ENCODE assay signal across 30 cellular contexts in the genomic region with DNA sequence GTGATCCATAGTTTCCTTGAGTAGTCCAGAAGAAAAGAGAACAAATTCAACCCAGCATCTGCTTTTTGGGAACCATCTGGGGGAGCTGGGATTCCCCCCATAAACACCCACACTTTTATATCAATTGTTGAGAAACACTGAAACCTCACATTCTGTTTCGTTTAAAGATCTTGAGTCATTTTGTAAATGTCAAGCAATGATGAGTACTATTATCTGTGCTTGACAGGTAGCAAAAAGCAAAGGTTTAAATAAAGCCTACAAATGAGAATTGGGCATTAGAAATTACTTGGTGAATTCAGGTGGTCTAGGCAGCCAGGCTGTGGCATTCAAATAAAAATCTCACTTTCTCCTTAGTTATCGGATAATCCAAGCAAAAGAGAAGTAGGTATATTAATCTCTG.
"Had no signal": no experiment of that assay in that cellular context is flagged by ENCODE, and none has a peak within 500 bp of the region (broad histone marks: within the 10 kb centered on the region; RNA-seq: fewer than 3 reads in every experiment).

No MANE protein-coding gene starts in this region.

- H3K4me3 Mint-ChIP-seq: activated B cell treated with CpG ODN at 0.5 μM for 24 hours; activated CD4-positive, alpha-beta memory T cell treated with anti-CD3 and anti-CD28 coated beads for 36 hours; activated CD4-positive, alpha-beta T cell treated with anti-CD3 and anti-CD28 coated beads, Interleukin-2, amount 10 ng/mL, durations not matched to agents 24 days and 14 days; activated naive CD4-positive, alpha-beta T cell treated with anti-CD3 and anti-CD28 coated beads for 36 hours; activated naive CD4-positive, alpha-beta T cell treated with anti-CD3 and anti-CD28 coated beads, Interleukin-2, amount 50 U/mL, for 24 hours; activated naive CD8-positive, alpha-beta T cell treated with anti-CD3 and anti-CD28 coated beads, Interleukin-2, amount 10 ng/mL, durations not matched to agents 7 days and 5 days; activated T-cell treated with anti-CD3 and anti-CD28 coated beads, Interleukin-2, amount 50 U/mL, for 4 hours; effector memory CD8-positive, alpha-beta T cell; T-helper 17 cell; T-helper 2 cell treated with Interferon-gamma antibody and Interleukin-4, amounts not matched to agents 5 μg/mL and 100 μg/mL, for 36 hours had no signal

- H3K36me3 Mint-ChIP-seq: activated CD4-positive, alpha-beta memory T cell treated with anti-CD3 and anti-CD28 coated beads for 36 hours; activated naive CD4-positive, alpha-beta T cell treated with anti-CD3 and anti-CD28 coated beads, Interleukin-2, amount 50 U/mL, for 24 hours; activated naive CD8-positive, alpha-beta T cell treated with anti-CD3 and anti-CD28 coated beads, Interleukin-2, amount 10 ng/mL, durations not matched to agents 7 days and 5 days had no signal

- H3K4me1 Mint-ChIP-seq: activated naive CD4-positive, alpha-beta T cell treated with anti-CD3 and anti-CD28 coated beads, Interleukin-2, amount 50 U/mL, for 24 hours; T-helper 17 cell had no signal

- H3K36me3 ChIP-seq: esophagus muscularis mucosa, gastrocnemius medialis, heart left ventricle, WERI-Rb-1 had no signal

- H3K4me3 ChIP-seq: body of pancreas, esophagus muscularis mucosa, gastrocnemius medialis, heart left ventricle had no signal

- FAIRE-seq: colon had no signal

- ATAC-seq: body of pancreas; effector memory CD8-positive, alpha-beta T cell; foreskin keratinocyte; gastrocnemius medialis; heart left ventricle; T-helper 17 cell had no signal

- H3K27ac Mint-ChIP-seq: activated B cell treated with CpG ODN at 0.5 μM for 24 hours; activated CD4-positive, alpha-beta memory T cell treated with anti-CD3 and anti-CD28 coated beads for 36 hours; activated CD4-positive, alpha-beta T cell treated with anti-CD3 and anti-CD28 coated beads, Interleukin-2, amount 10 ng/mL, durations not matched to agents 24 days and 14 days; activated naive CD4-positive, alpha-beta T cell treated with anti-CD3 and anti-CD28 coated beads for 36 hours; activated naive CD4-positive, alpha-beta T cell treated with anti-CD3 and anti-CD28 coated beads, Interleukin-2, amount 50 U/mL, for 24 hours; activated naive CD8-positive, alpha-beta T cell treated with anti-CD3 and anti-CD28 coated beads, Interleukin-2, amount 10 ng/mL, durations not matched to agents 7 days and 5 days; activated T-helper 2 cell treated with anti-CD3 and anti-CD28 coated beads, Interferon-gamma antibody, Interleukin-2, Interleukin-4, amounts not matched to agents 10 μg/mL and 5 μg/mL and 100 μg/mL, durations not matched to agents 14 hours and 24 hours and 36 hours; effector memory CD8-positive, alpha-beta T cell; T-helper 17 cell; T-helper 2 cell treated with Interferon-gamma antibody and Interleukin-4, amounts not matched to agents 5 μg/mL and 100 μg/mL, for 36 hours had no signal

- DNase-seq: activated B cell treated with CpG ODN at 0.5 μM for 24 hours; activated CD4-positive, alpha-beta memory T cell treated with anti-CD3 and anti-CD28 coated beads for 36 hours; activated CD4-positive, alpha-beta T cell treated with anti-CD3 and anti-CD28 coated beads for 1 hour; activated CD4-positive, alpha-beta T cell treated with anti-CD3 and anti-CD28 coated beads, Interleukin-2, amount 10 ng/mL, durations not matched to agents 24 days and 14 days; activated CD8-positive, alpha-beta memory T cell treated with anti-CD3 and anti-CD28 coated beads for 24 hours; activated naive CD4-positive, alpha-beta T cell treated with anti-CD3 and anti-CD28 coated beads for 36 hours; activated naive CD8-positive, alpha-beta T cell treated with anti-CD3 and anti-CD28 coated beads, Interleukin-2, amount 10 ng/mL, durations not matched to agents 7 days and 5 days; activated T-cell treated with anti-CD3 and anti-CD28 coated beads, Interleukin-2, amount 50 U/mL, for 4 hours; amniotic stem cell; aorta; body of pancreas; caudate nucleus; cortex of kidney; dermis blood vessel endothelial cell; effector CD4-positive, alpha-beta T cell; effector memory CD8-positive, alpha-beta T cell; erythroblast; foreskin keratinocyte; gastrocnemius medialis; glutamatergic neuron; heart left ventricle; T-helper 1 cell; T-helper 17 cell; T1000; WERI-Rb-1 had no signal

- H3K9me3 Mint-ChIP-seq: activated B cell treated with CpG ODN at 0.5 μM for 24 hours; activated CD4-positive, alpha-beta T cell treated with anti-CD3 and anti-CD28 coated beads, Interleukin-2, amount 10 ng/mL, durations not matched to agents 24 days and 14 days; activated naive CD4-positive, alpha-beta T cell treated with anti-CD3 and anti-CD28 coated beads for 36 hours; activated naive CD4-positive, alpha-beta T cell treated with anti-CD3 and anti-CD28 coated beads, Interleukin-2, amount 50 U/mL, for 24 hours; activated naive CD8-positive, alpha-beta T cell treated with anti-CD3 and anti-CD28 coated beads, Interleukin-2, amount 10 ng/mL, durations not matched to agents 7 days and 5 days; activated T-cell treated with anti-CD3 and anti-CD28 coated beads, Interleukin-2, amount 50 U/mL, for 4 hours; activated T-helper 2 cell treated with anti-CD3 and anti-CD28 coated beads, Interferon-gamma antibody, Interleukin-2, Interleukin-4, amounts not matched to agents 10 μg/mL and 5 μg/mL and 100 μg/mL, durations not matched to agents 14 hours and 24 hours and 36 hours; effector memory CD8-positive, alpha-beta T cell; T-helper 2 cell treated with Interferon-gamma antibody and Interleukin-4, amounts not matched to agents 5 μg/mL and 100 μg/mL, for 36 hours had no signal

- H3K27me3 Mint-ChIP-seq: activated naive CD4-positive, alpha-beta T cell treated with anti-CD3 and anti-CD28 coated beads, Interleukin-2, amount 50 U/mL, for 24 hours had no signal

- H3K27me3 ChIP-seq: body of pancreas, foreskin keratinocyte, gastrocnemius medialis had no signal

- H3K9me3 ChIP-seq: body of pancreas, esophagus muscularis mucosa, gastrocnemius medialis, heart left ventricle had no signal

- H3K27ac ChIP-seq: body of pancreas, esophagus muscularis mucosa, foreskin keratinocyte, gastrocnemius medialis, heart left ventricle, WERI-Rb-1 had no signal
